In genomic region chr20:33281550-33282146, GRCh38 we compare ENCODE assay signal across 19 cellular contexts.
DNase-seq lines count a peak whose midpoint lies in the region.
"Had no signal": no experiment of that assay in that cellular context is flagged by ENCODE, and none has a peak within 500 bp of the region (broad histone marks: within the 10 kb centered on the region; RNA-seq: fewer than 3 reads in every experiment).

No MANE protein-coding gene starts in this region.

- peak; percentile 18 for DNase-seq in NCI-H748 (lab: John Stamatoyannopoulos, UW; ENCODE audit: unreplicated experiment)
- no peak for DNase-seq in NCI-H748 treated with DMSO at 0.1 percent for 48 hours (lab: John Stamatoyannopoulos, UW)
- DNase-seq in anterior cingulate cortex (lab: John Stamatoyannopoulos, UW) = peak in 41 of 58 donors; percentile 5 to 83 (median 35)
- peak; percentile 33 for DNase-seq in midbrain (lab: John Stamatoyannopoulos, UW)
- no peak for DNase-seq in activated CD4-positive, alpha-beta T cell treated with anti-CD3 and anti-CD28 coated beads, Interleukin-2, amount 50 U/mL, for 48 hours
- no peak for DNase-seq in NCI-H1105 (lab: John Stamatoyannopoulos, UW)
- no peak for DNase-seq in NCI-H1930 (lab: John Stamatoyannopoulos, UW)
- DNase-seq: activated CD4-positive, alpha-beta memory T cell treated with anti-CD3 and anti-CD28 coated beads, Interleukin-2, amount 10 ng/mL, durations not matched to agents 7 days and 5 days; activated CD4-positive, alpha-beta T cell treated with anti-CD3 and anti-CD28 coated beads for 1 hour; activated CD8-positive, alpha-beta memory T cell treated with anti-CD3 and anti-CD28 coated beads, Interleukin-2, amount 50 U/mL, for 4 hours; activated naive CD4-positive, alpha-beta T cell treated with Interleukin-2 at 50 U/mL for 16 hours; CD8-positive, alpha-beta T cell; H7; lower lobe of right lung; MM.1S; naive thymus-derived CD8-positive, alpha-beta T cell; NCI-H1436 treated with DMSO at 0.1 percent for 48 hours; NCI-H526; Right ventricle myocardium superior had no signal

Comparison
In these comparisons a context has a peak if more than half of its experiments do, and no peak if none do; other contexts are left out.
1. DNase-seq: peak in NCI-H748 (single experiment), anterior cingulate cortex (41 of 58) and midbrain (single experiment); none in NCI-H748 treated with DMSO at 0.1 percent for 48 hours (single experiment), activated CD4-positive, alpha-beta T cell treated with anti-CD3 and anti-CD28 coated beads, Interleukin-2, amount 50 U/mL, for 48 hours (0 of 2), NCI-H1105 (single experiment) and NCI-H1930 (0 of 2).